Comparison of ENCODE assay signal across 8 cellular contexts in genomic region chr12:14952295-14952995, GRCh38. TPM values are rescaled to one million over a fixed set of nuclear protein-coding genes. Genes with fewer than 3 reads are reported as not detected.
DNase-seq lines count a peak whose midpoint lies in the region; ATAC-seq, FAIRE-seq and TF ChIP-seq lines count a peak whose summit lies in the region.

No MANE protein-coding gene starts in this region.

- ATAC-seq in HG03342 (IDR thresholded peaks at IDR 0.05; ENCODE audit: unreplicated experiment), result peak; percentile 62

- peaks cover 7 to 69% of the 10 kb centered on the region in 2 experiments for H3K4me1 ChIP-seq in SK-N-SH (ENCODE audit: control insufficient read depth in 1 of 2, insufficient read depth in 2 of 2, low read depth in 1 of 2, low read length in 1 of 2)
- H3K4me1 ChIP-seq in endothelial cell of umbilical vein (ENCODE audit: control insufficient read depth, extremely low read depth, insufficient read depth, low read length), result peaks cover 80% of the 10 kb centered on the region

- H3K27me3 ChIP-seq in SK-N-SH (ENCODE audit: insufficient read depth) (no peaks in the 10 kb centered on the region), endothelial cell of umbilical vein (ENCODE audit: control insufficient read depth in 2 of 2, insufficient read depth in 2 of 2, low read length in 2 of 2) (no peaks in the 10 kb centered on the region)

- intact Hi-C loops in endothelial cell of umbilical vein (cut with micrococcal nuclease), result loop anchor here (1.0 to 10.0 kb wide), 9 partner anchors 9 to 698 kb away; partner anchors contain the start of genes ARHGDIB, C12orf60, MGP and WBP11

- no peak for TF ChIP-seq RAD21 in SK-N-SH (IDR thresholded peaks at IDR 0.05; ENCODE audit: low read length)

- dilution Hi-C loops in endothelial cell of umbilical vein (cut with MboI; ENCODE audit: extremely low pct_ligation_motif_present, low sequenced_read_pairs), result loop anchor here (10.0 kb wide), 1 partner anchor 118 kb away; no protein-coding TSS in a partner anchor

- H3K4me1 Mint-ChIP-seq in nephron, result peaks cover 21% of the 10 kb centered on the region

- POLR2A ChIA-PET in SK-N-SH (lab: Yijun Ruan, JAX), result no interaction called here
- POLR2A ChIA-PET in endothelial cell of umbilical vein (lab: Charles Lee), result interaction anchor here (0.6 kb wide), 1 partner anchor 66 kb away, joined by 3 read pairs; no protein-coding TSS in a partner anchor

- CTCF ChIA-PET in SK-N-SH (lab: Yijun Ruan, JAX) (interaction anchor here (1.0 kb wide), 1 partner anchor 50 kb away, joined by 3 read pairs; no protein-coding TSS in a partner anchor), endothelial cell of umbilical vein (lab: Charles Lee) (interaction anchor here (0.8 to 0.9 kb wide), 3 partner anchors 14 to 107 kb away, joined by 3 read pairs; partner anchors contain the start of gene ERP27)

- H3K27ac Mint-ChIP-seq in nephron, result peak overlapping the region; percentile 6 to 23 (median 11)

- peak; percentile 86 for FAIRE-seq in endothelial cell of umbilical vein (lab: Jason Lieb, UNC)

- no peaks in the 10 kb centered on the region for H3K9me3 ChIP-seq in SK-N-SH
- H3K9me3 ChIP-seq in endothelial cell of umbilical vein (replicated peaks; ENCODE audit: control insufficient read depth, insufficient read depth, low read length), result no peaks in the 10 kb centered on the region

- 27% methylated on average over 8 of the region's 8 CpGs for WGBS in SK-N-SH (ENCODE audit: low lambda C conversion rate)

- H3K9ac ChIP-seq in SK-N-SH (peak overlapping the region; percentile 64), endothelial cell of umbilical vein (replicated peaks; ENCODE audit: extremely low read depth, insufficient read depth, low read length) (peak overlapping the region; percentile 75)

- H3K9me2 ChIP-seq in SK-N-SH, result no peaks in the 10 kb centered on the region

- DNase-seq in COLO829 (ENCODE audit: low spot score), result peak; percentile 48
- DNase-seq in SK-N-SH, result no peak
- DNase-seq in endothelial cell of umbilical vein (ENCODE audit: low read depth, low spot score), result peak; percentile 97
- DNase-seq in NCI-H526 (lab: John Stamatoyannopoulos, UW), result no peak
- DNase-seq in NCI-H345 treated with DMSO at 0.1 percent for 48 hours (lab: John Stamatoyannopoulos, UW; ENCODE audit: unreplicated experiment), result no peak

- peak in 1 of 2 experiments; percentile 14; a peak in 1 of 4 replicates for TF ChIP-seq EP300 in SK-N-SH (IDR thresholded peaks at IDR 0.05; ENCODE audit: borderline replicate concordance in 1 of 2, low read depth in 1 of 2, low read length in 1 of 2)

- H3K36me3 Mint-ChIP-seq in nephron (ENCODE audit: low read depth), result no peaks in the 10 kb centered on the region

- no peaks in the 10 kb centered on the region for H3K9me3 Mint-ChIP-seq in nephron

- TSS peak; percentile 46 for BruUV-seq in endothelial cell of umbilical vein (replicated peaks; lab: Mats Ljungman, UMichigan)

- peak overlapping the region; percentile 68 to 99 for H3K27ac ChIP-seq in SK-N-SH (ENCODE audit: low read depth in 2 of 2, low read length in 1 of 2)
- H3K27ac ChIP-seq in endothelial cell of umbilical vein (ENCODE audit: insufficient read depth, low read depth, low read length), result peak overlapping the region; percentile 94

- peak overlapping the region; percentile 59 for H3K4me2 ChIP-seq in SK-N-SH
- peak overlapping the region; percentile 56 for H3K4me2 ChIP-seq in endothelial cell of umbilical vein (ENCODE audit: insufficient read depth, low read length)

- H3K36me3 ChIP-seq in SK-N-SH (replicated peaks in 1 of 2; ENCODE audit: control insufficient read depth in 1 of 2, insufficient read depth in 2 of 2, low read length in 1 of 2) (peaks cover 4 to 27% of the 10 kb centered on the region in 2 experiments), endothelial cell of umbilical vein (ENCODE audit: control insufficient read depth in 2 of 2, extremely low read depth in 1 of 2, insufficient read depth in 2 of 2, low read length in 2 of 2) (peaks cover 10 to 19% of the 10 kb centered on the region in 2 experiments)

- H3K79me2 ChIP-seq in SK-N-SH (ENCODE audit: insufficient read depth), result peaks cover 87% of the 10 kb centered on the region
- H3K79me2 ChIP-seq in endothelial cell of umbilical vein (ENCODE audit: control insufficient read depth, insufficient read depth, low read length), result peaks cover 82% of the 10 kb centered on the region

- peaks cover 33% of the 10 kb centered on the region for H3F3A ChIP-seq in SK-N-SH (replicated peaks; ENCODE audit: insufficient read depth)

- peak overlapping the region in 1 of 2 experiments; percentile 17; a peak in 1 of 4 replicates for H3K4me3 ChIP-seq in SK-N-SH (ENCODE audit: low read depth in 2 of 2, low read length in 1 of 2)
- H3K4me3 ChIP-seq in endothelial cell of umbilical vein (replicated peaks in 1 of 3; ENCODE audit: insufficient read depth in 1 of 3, low read depth in 1 of 3, low read length in 3 of 3), result no peak overlapping the region

- TF ChIP-seq CTCF in SK-N-SH (IDR thresholded peaks at IDR 0.05) (no peak), endothelial cell of umbilical vein (IDR thresholded peaks at IDR 0.05; ENCODE audit: extremely low read depth in 1 of 2, insufficient read depth in 1 of 2, low read depth in 1 of 2, low read length in 2 of 2) (no peak), nephron (IDR thresholded peaks at IDR 0.05; ENCODE audit: unreplicated experiment in 3 of 3) (no peak)

- H4K20me1 ChIP-seq in SK-N-SH (ENCODE audit: insufficient read depth) (no peaks in the 10 kb centered on the region), endothelial cell of umbilical vein (replicated peaks; ENCODE audit: control insufficient read depth, extremely low read depth, insufficient read depth, low read length) (no peaks in the 10 kb centered on the region)

- H2AFZ ChIP-seq in SK-N-SH (ENCODE audit: low read depth), result no peak overlapping the region
- no peak overlapping the region for H2AFZ ChIP-seq in endothelial cell of umbilical vein (ENCODE audit: low read depth, low read length)

- TF ChIP-seq POLR2A in GM19193 (IDR thresholded peaks at IDR 0.05; ENCODE audit: extremely low read depth, insufficient read depth, insufficient read length) (peak; percentile 26), endothelial cell of umbilical vein (IDR thresholded peaks at IDR 0.05; ENCODE audit: low read depth, low read length) (no peak)

- H3K27me3 Mint-ChIP-seq in nephron (ENCODE audit: low read depth), result no peaks in the 10 kb centered on the region

- no peak overlapping the region for H3K4me3 Mint-ChIP-seq in nephron

- no peaks in the 10 kb centered on the region for H3K9me1 ChIP-seq in endothelial cell of umbilical vein (replicated peaks; ENCODE audit: control insufficient read depth, extremely low read depth, insufficient read depth, low read length)

TF ChIP-seq in SK-N-SH, 30 proteins besides CTCF, POLR2A, EP300 and RAD21 (continues in another document):
- TF ChIP-seq GABPA (IDR thresholded peaks at IDR 0.05; ENCODE audit: low read depth), result peak; percentile 46; the same call in 1 of the 2 replicates

TF ChIP-seq in endothelial cell of umbilical vein, 7 proteins besides CTCF, POLR2A, EP300 and RAD21:
- TF ChIP-seq FOS (IDR thresholded peaks at IDR 0.05; ENCODE audit: borderline replicate concordance, insufficient read depth, low read length) (peak; percentile 76), POLR2AphosphoS5 (IDR thresholded peaks at IDR 0.05; ENCODE audit: insufficient read depth, low read depth, low read length) (peak; percentile 78), JUN (IDR thresholded peaks at IDR 0.05; ENCODE audit: borderline replicate concordance, insufficient read depth, insufficient read length, low read depth) (peak; percentile 86), GATA2 (IDR thresholded peaks at IDR 0.05; ENCODE audit: insufficient read depth, insufficient read length, low read depth, low read length) (peak; percentile 16), MYC (IDR thresholded peaks at IDR 0.05; ENCODE audit: low read depth, low read length) (no peak)

RNA-seq across cellular contexts. Expression of gene ARHGDIB, which starts 9.0 kb away (rescaled TPM):
- polyA plus RNA-seq in SK-N-SH (2012; rRNA removed) (362 and 393 TPM in 2 replicates), endothelial cell of umbilical vein (1,200 and 1,245 TPM in 2 replicates)
- 353 and 368 TPM in 2 replicates for polyA plus RNA-seq in SK-N-SH (2012; cell fraction: cytosol; rRNA removed)
- polyA plus RNA-seq in SK-N-SH (2012; cell fraction: nucleus; rRNA removed), result 212 and 243 TPM in 2 replicates
- total RNA-seq in endothelial cell of umbilical vein, result 483 and 550 TPM in 2 replicates
- 1,171 and 1,649 TPM in 2 replicates for polyA plus RNA-seq in endothelial cell of umbilical vein (2011; cell fraction: cytosol; rRNA removed)
- polyA plus RNA-seq in endothelial cell of umbilical vein (2011; cell fraction: nucleus; rRNA removed), result 559 and 560 TPM in 2 replicates
- 796 and 1,005 TPM in 2 replicates for polyA plus RNA-seq in endothelial cell of umbilical vein (2012)
- polyA minus RNA-seq in endothelial cell of umbilical vein, result 805 and 875 TPM in 2 replicates
- not detected for polyA minus RNA-seq in endothelial cell of umbilical vein (2011; cell fraction: cytosol; rRNA and poly(A)+ RNA removed)
- polyA minus RNA-seq in endothelial cell of umbilical vein (2011; cell fraction: nucleus; rRNA and poly(A)+ RNA removed), result 185 and 242 TPM in 2 replicates

RNA-seq across cellular contexts. Expression of gene ERP27, which starts 14.1 kb away (rescaled TPM):
- 0.64 and 1.1 TPM in 2 replicates for polyA plus RNA-seq in SK-N-SH (2012; rRNA removed)
- polyA plus RNA-seq in SK-N-SH (2012; cell fraction: cytosol; rRNA removed), result 1.2 and 1.7 TPM in 2 replicates
- polyA plus RNA-seq in SK-N-SH (2012; cell fraction: nucleus; rRNA removed), result 0.22 and 0.58 TPM in 2 replicates
- total RNA-seq in endothelial cell of umbilical vein, result 0.88 and 1.4 TPM in 2 replicates
- polyA plus RNA-seq in endothelial cell of umbilical vein, result 0.67 and 0.70 TPM in 2 replicates
- 0.75 and 0.98 TPM in 2 replicates for polyA plus RNA-seq in endothelial cell of umbilical vein (2011; cell fraction: cytosol; rRNA removed)
- polyA plus RNA-seq in endothelial cell of umbilical vein (2011; cell fraction: nucleus; rRNA removed), result 2.5 and 3.4 TPM in 2 replicates
- 0.62 and 0.68 TPM in 2 replicates for polyA plus RNA-seq in endothelial cell of umbilical vein (2012)
- polyA minus RNA-seq in endothelial cell of umbilical vein, result 1.9 and 2.9 TPM in 2 replicates
- polyA minus RNA-seq in endothelial cell of umbilical vein (2011; cell fraction: cytosol; rRNA and poly(A)+ RNA removed), result not detected
- polyA minus RNA-seq in endothelial cell of umbilical vein (2011; cell fraction: nucleus; rRNA and poly(A)+ RNA removed), result 6.1 and 8.8 TPM in 2 replicates

RNA-seq across cellular contexts. Expression of gene PDE6H, which starts 20.4 kb away (rescaled TPM):
- polyA plus RNA-seq in SK-N-SH (2012; rRNA removed) (not detected in 2 replicates), endothelial cell of umbilical vein (not detected in 2 replicates)
- polyA plus RNA-seq in SK-N-SH (2012; cell fraction: cytosol; rRNA removed), result not detected in 2 replicates
- polyA plus RNA-seq in SK-N-SH (2012; cell fraction: nucleus; rRNA removed), result 0.10 TPM in 1 of 2 replicates, not detected in the other
- not detected in 2 replicates for total RNA-seq in endothelial cell of umbilical vein
- not detected in 2 replicates for polyA plus RNA-seq in endothelial cell of umbilical vein (2011; cell fraction: cytosol; rRNA removed)
- not detected in 2 replicates for polyA plus RNA-seq in endothelial cell of umbilical vein (2011; cell fraction: nucleus; rRNA removed)
- not detected in 2 replicates for polyA plus RNA-seq in endothelial cell of umbilical vein (2012)
- not detected in 2 replicates for polyA minus RNA-seq in endothelial cell of umbilical vein
- not detected for polyA minus RNA-seq in endothelial cell of umbilical vein (2011; cell fraction: cytosol; rRNA and poly(A)+ RNA removed)
- polyA minus RNA-seq in endothelial cell of umbilical vein (2011; cell fraction: nucleus; rRNA and poly(A)+ RNA removed), result not detected in 2 replicates

Comparison
In these comparisons a context has a peak if more than half of its experiments do, and no peak if none do; other contexts are left out.
1. DNase-seq: peak in COLO829 (single experiment) and endothelial cell of umbilical vein (single experiment); none in SK-N-SH (single experiment), NCI-H526 (0 of 2) and NCI-H345 treated with DMSO at 0.1 percent for 48 hours (single experiment).